In genomic region chr12:8823565-8824300, GRCh38 we compare ENCODE assay signal across 8 cellular contexts. TPM values are rescaled to one million over a fixed set of nuclear protein-coding genes. Genes with fewer than 3 reads are reported as not detected.
A peak's percentile ranks its signal among the peaks of the same experiment; 100 is the strongest.
DNase-seq lines count a peak whose midpoint lies in the region; ATAC-seq and TF ChIP-seq lines count a peak whose summit lies in the region.

No MANE protein-coding gene starts in this region.

- H3K4me1 ChIP-seq in ectodermal cell (ENCODE audit: control insufficient read depth, insufficient read depth, low read length) = peaks cover 1% of the 10 kb centered on the region

- ATAC-seq in HG02885 (IDR thresholded peaks at IDR 0.05; ENCODE audit: poor library complexity, unreplicated experiment) (no peak), GM18511 (IDR thresholded peaks at IDR 0.05; ENCODE audit: unreplicated experiment) (no peak)

- CTCF ChIA-PET in BJ (lab: Yijun Ruan, JAX) = interaction anchor here (0.6 to 3.7 kb wide), 17 partner anchors 13 to 280 kb away, joined by 3 to 21 read pairs (median 6); no protein-coding TSS in a partner anchor

- WGBS in ectodermal cell, 2 experiments = 24 to 29% methylated on average over 7 to 8 of the region's 8 CpGs

- no peak for DNase-seq in BJ (ENCODE audit: low read depth)
- DNase-seq in LHCN-M2 (ENCODE audit: low read depth) = peak; percentile 2
- peak; percentile 6 for DNase-seq in myocyte (ENCODE audit: low read depth)
- no peak for DNase-seq in NCI-H1436 (lab: John Stamatoyannopoulos, UW)
- no peak for DNase-seq in NCI-H146 treated with DMSO at 0.1 percent for 48 hours (lab: John Stamatoyannopoulos, UW; ENCODE audit: unreplicated experiment)

- H3K9me3 ChIP-seq in ectodermal cell (ENCODE audit: control insufficient read depth, low read length) = no peaks in the 10 kb centered on the region

- no peaks in the 10 kb centered on the region for H3K27me3 ChIP-seq in BJ (ENCODE audit: control insufficient read depth, insufficient read depth, low read length)
- no peaks in the 10 kb centered on the region for H3K27me3 ChIP-seq in ectodermal cell (ENCODE audit: control insufficient read depth, insufficient read depth, low read length, poor library complexity, severe bottlenecking)

- H3K4me3 ChIP-seq in BJ (ENCODE audit: low read depth, low read length) = no peak overlapping the region
- no peak overlapping the region for H3K4me3 ChIP-seq in ectodermal cell (ENCODE audit: insufficient read depth, low read depth, low read length)

- H3K36me3 ChIP-seq in BJ (ENCODE audit: control insufficient read depth, insufficient read depth, low read length) (no peaks in the 10 kb centered on the region), ectodermal cell (ENCODE audit: control insufficient read depth, insufficient read depth, low read length) (no peaks in the 10 kb centered on the region)

- H3K27ac ChIP-seq in ectodermal cell (ENCODE audit: insufficient read depth, low read depth, low read length, poor library complexity, severe bottlenecking) = peak overlapping the region; percentile 2

- POLR2A ChIA-PET in BJ (lab: Charles Lee) = no interaction called here

- peak; percentile 67 for TF ChIP-seq CTCF in BJ (IDR thresholded peaks at IDR 0.05; ENCODE audit: insufficient read depth, low read depth, low read length)

RNA-seq across cellular contexts. Expression of gene A2ML1, which starts 1.3 kb away (rescaled TPM):
- not detected in 2 replicates for polyA plus RNA-seq in BJ (2011; rRNA removed)
- not detected in 2 replicates for polyA minus RNA-seq in BJ (2011; rRNA and poly(A)+ RNA removed)
- not detected in 2 replicates for total RNA-seq in LHCN-M2 (2014; rRNA removed)
- not detected for polyA plus RNA-seq in LHCN-M2 (2012)
- 0.28 TPM for polyA plus RNA-seq in ectodermal cell (2013, experiment 1 of 4)
- polyA plus RNA-seq in ectodermal cell (2013, experiment 2 of 4) = 0.20 TPM
- not detected for polyA plus RNA-seq in ectodermal cell (2013, experiment 3 of 4)
- 0.16 TPM for polyA plus RNA-seq in ectodermal cell (2013, experiment 4 of 4)
- not detected in 2 replicates for total RNA-seq in myocyte
- 0.16 TPM for polyA plus RNA-seq in myocyte (2012)

Comparison
In these comparisons a context has a peak if more than half of its experiments do, and no peak if none do; other contexts are left out.
1. DNase-seq: peak in LHCN-M2 (single experiment) and myocyte (single experiment); none in BJ (single experiment), NCI-H1436 (single experiment) and NCI-H146 treated with DMSO at 0.1 percent for 48 hours (single experiment).